1 cellular context compared by ENCODE assay signal in the genomic region with DNA sequence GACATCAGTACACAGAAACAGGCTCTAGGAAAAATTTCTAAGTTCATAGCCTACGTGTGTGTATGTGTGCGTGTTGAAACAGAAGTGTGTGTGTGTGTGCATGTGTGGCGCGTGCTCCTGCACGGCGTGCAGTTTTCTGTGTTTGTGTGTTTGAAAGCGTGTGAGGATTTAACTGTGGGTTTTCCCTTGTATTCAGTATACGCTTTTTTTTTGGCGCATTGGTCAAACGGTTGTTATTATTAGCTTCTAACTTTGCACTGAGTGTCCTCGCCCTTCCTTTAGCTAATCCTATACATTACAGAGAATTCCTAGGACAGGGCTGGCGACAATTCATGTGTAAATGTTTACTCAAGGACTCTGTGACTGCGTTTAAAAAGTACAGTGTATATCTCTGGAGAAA.
TF ChIP-seq lines count a peak whose summit lies in the region.

No MANE protein-coding gene starts in this region.

TF ChIP-seq in GM12878, 131 proteins besides CTCF, POLR2A, EP300 and RAD21:
- no peak for TF ChIP-seq SREBF1 (IDR thresholded peaks at IDR 0.05; ENCODE audit: low read length)
- TF ChIP-seq, protein P1, sequence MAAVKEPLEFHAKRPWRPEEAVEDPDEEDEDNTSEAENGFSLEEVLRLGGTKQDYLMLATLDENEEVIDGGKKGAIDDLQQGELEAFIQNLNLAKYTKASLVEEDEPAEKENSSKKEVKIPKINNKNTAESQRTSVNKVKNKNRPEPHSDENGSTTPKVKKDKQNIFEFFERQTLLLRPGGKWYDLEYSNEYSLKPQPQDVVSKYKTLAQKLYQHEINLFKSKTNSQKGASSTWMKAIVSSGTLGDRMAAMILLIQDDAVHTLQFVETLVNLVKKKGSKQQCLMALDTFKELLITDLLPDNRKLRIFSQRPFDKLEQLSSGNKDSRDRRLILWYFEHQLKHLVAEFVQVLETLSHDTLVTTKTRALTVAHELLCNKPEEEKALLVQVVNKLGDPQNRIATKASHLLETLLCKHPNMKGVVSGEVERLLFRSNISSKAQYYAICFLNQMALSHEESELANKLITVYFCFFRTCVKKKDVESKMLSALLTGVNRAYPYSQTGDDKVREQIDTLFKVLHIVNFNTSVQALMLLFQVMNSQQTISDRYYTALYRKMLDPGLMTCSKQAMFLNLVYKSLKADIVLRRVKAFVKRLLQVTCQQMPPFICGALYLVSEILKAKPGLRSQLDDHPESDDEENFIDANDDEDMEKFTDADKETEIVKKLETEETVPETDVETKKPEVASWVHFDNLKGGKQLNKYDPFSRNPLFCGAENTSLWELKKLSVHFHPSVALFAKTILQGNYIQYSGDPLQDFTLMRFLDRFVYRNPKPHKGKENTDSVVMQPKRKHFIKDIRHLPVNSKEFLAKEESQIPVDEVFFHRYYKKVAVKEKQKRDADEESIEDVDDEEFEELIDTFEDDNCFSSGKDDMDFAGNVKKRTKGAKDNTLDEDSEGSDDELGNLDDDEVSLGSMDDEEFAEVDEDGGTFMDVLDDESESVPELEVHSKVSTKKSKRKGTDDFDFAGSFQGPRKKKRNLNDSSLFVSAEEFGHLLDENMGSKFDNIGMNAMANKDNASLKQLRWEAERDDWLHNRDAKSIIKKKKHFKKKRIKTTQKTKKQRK (IDR thresholded peaks at IDR 0.05; ENCODE audit: low read depth, low read length), result no peak
- TF ChIP-seq EGR1 (IDR thresholded peaks at IDR 0.05; ENCODE audit: borderline replicate concordance in 1 of 2, low read depth in 2 of 2, low read length in 2 of 2), result no peak
- TF ChIP-seq MXI1 (IDR thresholded peaks at IDR 0.05; ENCODE audit: low read depth, low read length), result no peak
- no peak for TF ChIP-seq ZNF384 (IDR thresholded peaks at IDR 0.05; ENCODE audit: borderline replicate concordance, low read depth, low read length)
- TF ChIP-seq ATF7 (IDR thresholded peaks at IDR 0.05; ENCODE audit: low read depth), result no peak
- TF ChIP-seq BMI1 (IDR thresholded peaks at IDR 0.05; ENCODE audit: borderline replicate concordance), result no peak
- TF ChIP-seq, protein P2, sequence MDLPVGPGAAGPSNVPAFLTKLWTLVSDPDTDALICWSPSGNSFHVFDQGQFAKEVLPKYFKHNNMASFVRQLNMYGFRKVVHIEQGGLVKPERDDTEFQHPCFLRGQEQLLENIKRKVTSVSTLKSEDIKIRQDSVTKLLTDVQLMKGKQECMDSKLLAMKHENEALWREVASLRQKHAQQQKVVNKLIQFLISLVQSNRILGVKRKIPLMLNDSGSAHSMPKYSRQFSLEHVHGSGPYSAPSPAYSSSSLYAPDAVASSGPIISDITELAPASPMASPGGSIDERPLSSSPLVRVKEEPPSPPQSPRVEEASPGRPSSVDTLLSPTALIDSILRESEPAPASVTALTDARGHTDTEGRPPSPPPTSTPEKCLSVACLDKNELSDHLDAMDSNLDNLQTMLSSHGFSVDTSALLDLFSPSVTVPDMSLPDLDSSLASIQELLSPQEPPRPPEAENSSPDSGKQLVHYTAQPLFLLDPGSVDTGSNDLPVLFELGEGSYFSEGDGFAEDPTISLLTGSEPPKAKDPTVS (IDR thresholded peaks at IDR 0.05; ENCODE audit: low read depth, low read length), result no peak
- no peak for TF ChIP-seq RBBP5 (conservative IDR thresholded peaks at IDR 0.05)
- TF ChIP-seq STAT3 (IDR thresholded peaks at IDR 0.05; ENCODE audit: low read depth, low read length), result no peak
- no peak for TF ChIP-seq POU2F2 (IDR thresholded peaks at IDR 0.05; ENCODE audit: borderline replicate concordance, low read depth, low read length)
- TF ChIP-seq, protein P3, sequence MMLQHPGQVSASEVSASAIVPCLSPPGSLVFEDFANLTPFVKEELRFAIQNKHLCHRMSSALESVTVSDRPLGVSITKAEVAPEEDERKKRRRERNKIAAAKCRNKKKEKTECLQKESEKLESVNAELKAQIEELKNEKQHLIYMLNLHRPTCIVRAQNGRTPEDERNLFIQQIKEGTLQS (IDR thresholded peaks at IDR 0.05; ENCODE audit: borderline replicate concordance, extremely low read depth, low read depth, low read length), result no peak
- TF ChIP-seq, protein P4, sequence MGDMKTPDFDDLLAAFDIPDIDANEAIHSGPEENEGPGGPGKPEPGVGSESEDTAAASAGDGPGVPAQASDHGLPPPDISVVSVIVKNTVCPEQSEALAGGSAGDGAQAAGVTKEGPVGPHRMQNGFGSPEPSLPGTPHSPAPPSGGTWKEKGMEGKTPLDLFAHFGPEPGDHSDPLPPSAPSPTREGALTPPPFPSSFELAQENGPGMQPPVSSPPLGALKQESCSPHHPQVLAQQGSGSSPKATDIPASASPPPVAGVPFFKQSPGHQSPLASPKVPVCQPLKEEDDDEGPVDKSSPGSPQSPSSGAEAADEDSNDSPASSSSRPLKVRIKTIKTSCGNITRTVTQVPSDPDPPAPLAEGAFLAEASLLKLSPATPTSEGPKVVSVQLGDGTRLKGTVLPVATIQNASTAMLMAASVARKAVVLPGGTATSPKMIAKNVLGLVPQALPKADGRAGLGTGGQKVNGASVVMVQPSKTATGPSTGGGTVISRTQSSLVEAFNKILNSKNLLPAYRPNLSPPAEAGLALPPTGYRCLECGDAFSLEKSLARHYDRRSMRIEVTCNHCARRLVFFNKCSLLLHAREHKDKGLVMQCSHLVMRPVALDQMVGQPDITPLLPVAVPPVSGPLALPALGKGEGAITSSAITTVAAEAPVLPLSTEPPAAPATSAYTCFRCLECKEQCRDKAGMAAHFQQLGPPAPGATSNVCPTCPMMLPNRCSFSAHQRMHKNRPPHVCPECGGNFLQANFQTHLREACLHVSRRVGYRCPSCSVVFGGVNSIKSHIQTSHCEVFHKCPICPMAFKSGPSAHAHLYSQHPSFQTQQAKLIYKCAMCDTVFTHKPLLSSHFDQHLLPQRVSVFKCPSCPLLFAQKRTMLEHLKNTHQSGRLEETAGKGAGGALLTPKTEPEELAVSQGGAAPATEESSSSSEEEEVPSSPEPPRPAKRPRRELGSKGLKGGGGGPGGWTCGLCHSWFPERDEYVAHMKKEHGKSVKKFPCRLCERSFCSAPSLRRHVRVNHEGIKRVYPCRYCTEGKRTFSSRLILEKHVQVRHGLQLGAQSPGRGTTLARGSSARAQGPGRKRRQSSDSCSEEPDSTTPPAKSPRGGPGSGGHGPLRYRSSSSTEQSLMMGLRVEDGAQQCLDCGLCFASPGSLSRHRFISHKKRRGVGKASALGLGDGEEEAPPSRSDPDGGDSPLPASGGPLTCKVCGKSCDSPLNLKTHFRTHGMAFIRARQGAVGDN (IDR thresholded peaks at IDR 0.05), result no peak
- no peak for TF ChIP-seq MYC (IDR thresholded peaks at IDR 0.05; ENCODE audit: insufficient read depth, insufficient read length, insufficient replicate concordance, low read length, severe bottlenecking)
- no peak for TF ChIP-seq IKZF2 (IDR thresholded peaks at IDR 0.05)
